Comparison of ENCODE assay signal across 8 cellular contexts in genomic region chr20:9397928-9398327, GRCh38.
DNase-seq lines count a peak whose midpoint lies in the region; ATAC-seq and TF ChIP-seq lines count a peak whose summit lies in the region.

No MANE protein-coding gene starts in this region.

- H3K9me2 ChIP-seq in GM23338 (ENCODE audit: insufficient read depth): no peaks in the 10 kb centered on the region

- no peaks in the 10 kb centered on the region for H3K79me2 ChIP-seq in GM23338 (replicated peaks; ENCODE audit: insufficient read depth)

- no peaks in the 10 kb centered on the region for H3K27me3 Mint-ChIP-seq in activated B cell treated with CpG ODN at 0.5 μM for 24 hours
- H3K27me3 Mint-ChIP-seq in GM23338 (ENCODE audit: insufficient read depth, low read depth, poor library complexity): no peaks in the 10 kb centered on the region

- no peaks in the 10 kb centered on the region for H3K36me3 Mint-ChIP-seq in activated B cell treated with CpG ODN at 0.5 μM for 24 hours (ENCODE audit: low read depth)
- 0 out of 3 replicates have a peak, but pooled peaks cover 3% of the 10 kb centered on the region for H3K36me3 Mint-ChIP-seq in GM23338 (ENCODE audit: low read depth)

- no peak overlapping the region for H3K4me2 ChIP-seq in GM23338

- H3K9me3 Mint-ChIP-seq in activated B cell treated with CpG ODN at 0.5 μM for 24 hours (no peaks in the 10 kb centered on the region), GM23338 (no peaks in the 10 kb centered on the region)

- POLR2A ChIA-PET in activated B cell treated with CpG ODN at 0.5 μM for 24 hours (lab: Charles Lee): no interaction called here

- H3K36me3 ChIP-seq in GM23338 (ENCODE audit: insufficient read depth): no peaks in the 10 kb centered on the region

- peaks cover 5% of the 10 kb centered on the region for H3K4me1 Mint-ChIP-seq in activated B cell treated with CpG ODN at 0.5 μM for 24 hours
- peaks cover 20% of the 10 kb centered on the region; the same call in 2 of the 3 replicates for H3K4me1 Mint-ChIP-seq in GM23338

- H3K4me3 ChIP-seq in GM23338: no peak overlapping the region

- ATAC-seq in GM19468 (IDR thresholded peaks at IDR 0.05; ENCODE audit: extremely low read depth, unreplicated experiment) (peak; percentile 94), HG03135 (IDR thresholded peaks at IDR 0.05; ENCODE audit: unreplicated experiment) (peak; percentile 98), activated B cell treated with CpG ODN at 0.5 μM for 24 hours (ENCODE audit: low read depth) (peak; percentile 75), GM23338 (no peak)

- H3K27ac Mint-ChIP-seq in activated B cell treated with CpG ODN at 0.5 μM for 24 hours: peak overlapping the region; percentile 13
- H3K27ac Mint-ChIP-seq in GM23338: no peak overlapping the region

- CTCF ChIA-PET in activated B cell treated with CpG ODN at 0.5 μM for 24 hours (lab: Charles Lee): interaction anchor here (1.8 kb wide), 1 partner anchor 10 kb away, joined by 9 read pairs; no protein-coding TSS in a partner anchor

- H3K4me3 Mint-ChIP-seq in activated B cell treated with CpG ODN at 0.5 μM for 24 hours (no peak overlapping the region), GM23338 (no peak overlapping the region)

- no peaks in the 10 kb centered on the region for H4K20me1 ChIP-seq in GM23338 (replicated peaks; ENCODE audit: insufficient read depth)

- intact Hi-C loops in activated B cell treated with CpG ODN at 0.5 μM for 24 hours (cut with micrococcal nuclease): no loop called here

- DNase-seq in C1 segment of cervical spinal cord (lab: John Stamatoyannopoulos, UW) (peak in 8 of 14 donors; percentile 2 to 32 (median 12)), activated B cell treated with CpG ODN at 0.5 μM for 24 hours (no peak), NCI-H1694 (lab: John Stamatoyannopoulos, UW) (no peak), GM23338 (ENCODE audit: low spot score) (no peak)
- no peak for DNase-seq in NK-92 treated with Interleukin-12 subunit alpha and Interleukin-12 subunit beta, amount 100 ng/mL, for 24 hours (lab: John Stamatoyannopoulos, UW)
- DNase-seq in activated CD4-positive, alpha-beta T cell treated with anti-CD3 and anti-CD28 coated beads for 4 hours: no peak

- H2AFZ ChIP-seq in GM23338: no peak overlapping the region

- TF ChIP-seq CTCF in activated B cell treated with CpG ODN at 0.5 μM for 24 hours (IDR thresholded peaks at IDR 0.05) (no peak), GM23338 (conservative IDR thresholded peaks at IDR 0.05; ENCODE audit: low read depth in 2 of 2) (no peak)

- no peaks in the 10 kb centered on the region for H3F3A ChIP-seq in GM23338 (replicated peaks; ENCODE audit: low read depth)

- H3K27ac ChIP-seq in GM23338 (ENCODE audit: low read depth): no peak overlapping the region

- H3K27me3 ChIP-seq in GM23338 (ENCODE audit: insufficient read depth): no peaks in the 10 kb centered on the region

- H3K4me1 ChIP-seq in GM23338 (ENCODE audit: insufficient read depth): peaks cover 14% of the 10 kb centered on the region

TF ChIP-seq in GM23338, 12 proteins besides CTCF, POLR2A, EP300 and RAD21 (continues in another document):
- no peak for TF ChIP-seq POLR2AphosphoS5 (IDR thresholded peaks at IDR 0.05; ENCODE audit: low read depth)
- TF ChIP-seq REST (IDR thresholded peaks at IDR 0.05; ENCODE audit: unreplicated experiment): no peak
- no peak for TF ChIP-seq EZH2phosphoT487 (IDR thresholded peaks at IDR 0.05; ENCODE audit: unreplicated experiment)
- no peak for TF ChIP-seq STAT1 (IDR thresholded peaks at IDR 0.05; ENCODE audit: unreplicated experiment)
- TF ChIP-seq, protein P1, sequence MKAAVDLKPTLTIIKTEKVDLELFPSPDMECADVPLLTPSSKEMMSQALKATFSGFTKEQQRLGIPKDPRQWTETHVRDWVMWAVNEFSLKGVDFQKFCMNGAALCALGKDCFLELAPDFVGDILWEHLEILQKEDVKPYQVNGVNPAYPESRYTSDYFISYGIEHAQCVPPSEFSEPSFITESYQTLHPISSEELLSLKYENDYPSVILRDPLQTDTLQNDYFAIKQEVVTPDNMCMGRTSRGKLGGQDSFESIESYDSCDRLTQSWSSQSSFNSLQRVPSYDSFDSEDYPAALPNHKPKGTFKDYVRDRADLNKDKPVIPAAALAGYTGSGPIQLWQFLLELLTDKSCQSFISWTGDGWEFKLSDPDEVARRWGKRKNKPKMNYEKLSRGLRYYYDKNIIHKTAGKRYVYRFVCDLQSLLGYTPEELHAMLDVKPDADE (IDR thresholded peaks at IDR 0.05): no peak
- no peak for TF ChIP-seq CREB1 (CRISPR knock-in tag; IDR thresholded peaks at IDR 0.05; ENCODE audit: low read depth)
- no peak for TF ChIP-seq EZH2 (IDR thresholded peaks at IDR 0.05; ENCODE audit: low read depth, unreplicated experiment)
- no peak for TF ChIP-seq JUNB (IDR thresholded peaks at IDR 0.05; ENCODE audit: unreplicated experiment)
- TF ChIP-seq ZNF331 (CRISPR knock-in tag; IDR thresholded peaks at IDR 0.05; ENCODE audit: low read depth): no peak
- TF ChIP-seq NANOG (IDR thresholded peaks at IDR 0.05; ENCODE audit: borderline replicate concordance): no peak

Comparison
In these comparisons a context has a peak if more than half of its experiments do, and no peak if none do; other contexts are left out.
1. DNase-seq: peak in C1 segment of cervical spinal cord (8 of 14); none in activated B cell treated with CpG ODN at 0.5 μM for 24 hours (single experiment), NK-92 treated with Interleukin-12 subunit alpha and Interleukin-12 subunit beta, amount 100 ng/mL, for 24 hours (single experiment), activated CD4-positive, alpha-beta T cell treated with anti-CD3 and anti-CD28 coated beads for 4 hours (0 of 2), NCI-H1694 (single experiment) and GM23338 (single experiment).